ENCODE assay signal across 18 cellular contexts in the genomic region with DNA sequence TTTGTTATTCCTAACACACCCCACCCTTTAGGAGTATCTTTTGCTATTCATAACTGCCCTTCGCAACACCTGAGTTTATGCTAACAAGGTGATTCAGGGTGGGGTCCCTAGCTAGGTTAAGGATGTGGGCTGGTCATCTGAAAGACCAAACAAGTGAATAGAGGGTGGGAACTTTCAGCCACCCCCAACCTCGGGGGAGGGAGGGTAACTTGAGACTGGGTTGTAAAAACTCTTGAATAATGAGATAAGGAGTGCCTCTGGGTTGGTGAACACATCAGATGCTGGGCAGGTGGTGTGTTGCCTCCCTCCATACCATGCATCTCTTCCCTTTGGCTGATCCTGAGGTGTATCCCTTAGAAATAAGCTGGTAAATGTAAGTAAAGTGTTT.
DNase-seq lines count a peak whose midpoint lies in the region; ATAC-seq and TF ChIP-seq lines count a peak whose summit lies in the region.
"Had no signal": no experiment of that assay in that cellular context is flagged by ENCODE, and none has a peak within 500 bp of the region (broad histone marks: within the 10 kb centered on the region; RNA-seq: fewer than 3 reads in every experiment).

No MANE protein-coding gene starts in this region.

- H3K9ac ChIP-seq in mesendoderm (ENCODE audit: low read length): no peak overlapping the region

- no peak overlapping the region for H2BK5ac ChIP-seq in mesendoderm (ENCODE audit: low read length)

- no peak overlapping the region for H3K4me2 ChIP-seq in mesendoderm (ENCODE audit: low read length)

- H2BK120ac ChIP-seq in mesendoderm (ENCODE audit: low read depth, low read length): peak overlapping the region; percentile 13

- no peak overlapping the region for H2AK5ac ChIP-seq in mesendoderm (ENCODE audit: low read length)

- TF ChIP-seq POLR2A in transverse colon (IDR thresholded peaks at IDR 0.05): no peak

- WGBS in right cardiac atrium: 23% methylated on average over 2 of the region's 2 CpGs
- no CpG with 5 or more reads among the region's 2 CpGs for WGBS in mesendoderm (ENCODE audit: extremely low coverage, insufficient coverage, low lambda C conversion rate)
- WGBS in transverse colon (ENCODE audit: low coverage in 1 of 2), 2 donors: 41% methylated on average over 2 of the region's 2 CpGs; no CpG with 5 or more reads in 1 of the 2 donors

- H3K27me3 ChIP-seq in cardiac muscle cell (no peaks in the 10 kb centered on the region), right cardiac atrium (ENCODE audit: control insufficient read depth, insufficient read depth) (no peaks in the 10 kb centered on the region), brain microvascular endothelial cell (replicated peaks) (no peaks in the 10 kb centered on the region), mesendoderm (ENCODE audit: insufficient read depth, low read length, poor library complexity) (no peaks in the 10 kb centered on the region), transverse colon (no peaks in the 10 kb centered on the region)

- H4K5ac ChIP-seq in mesendoderm (ENCODE audit: low read length): no peak overlapping the region

- DNase-seq in cardiac muscle cell (ENCODE audit: low read depth in 1 of 2, low spot score in 1 of 2): no peak
- no peak for DNase-seq in right cardiac atrium
- no peak for DNase-seq in brain microvascular endothelial cell
- peak; percentile 75 for DNase-seq in mesendoderm
- no peak for DNase-seq in transverse colon
- DNase-seq in omental fat pad (ENCODE audit: low spot score): no peak
- no peak for DNase-seq in NCI-H128 (lab: John Stamatoyannopoulos, UW; ENCODE audit: unreplicated experiment)
- DNase-seq: ACHN; activated naive CD4-positive, alpha-beta T cell; Kasumi-1; NCI-H1105 treated with DMSO at 0.1 percent for 48 hours; NCI-H2227 treated with DMSO at 0.1 percent for 48 hours; Right ventricle myocardium superior; small intestine; T-helper 17 cell had no signal

- H3K4me3 ChIP-seq in cardiac muscle cell (peak overlapping the region; percentile 20), right cardiac atrium (ENCODE audit: low read length) (no peak overlapping the region), brain microvascular endothelial cell (ENCODE audit: low read depth, low read length) (no peak overlapping the region), mesendoderm (ENCODE audit: low read length) (no peak overlapping the region), transverse colon (no peak overlapping the region)
- H3K4me3 ChIP-seq: coronary artery had no signal

- H3K36me3 ChIP-seq in cardiac muscle cell: peaks cover 10% of the 10 kb centered on the region
- H3K36me3 ChIP-seq in brain microvascular endothelial cell (replicated peaks): peaks cover 7% of the 10 kb centered on the region
- H3K36me3 ChIP-seq in mesendoderm (ENCODE audit: control insufficient read depth, insufficient read depth, low read length): no peaks in the 10 kb centered on the region
- H3K36me3 ChIP-seq in transverse colon: peaks cover 0 to 17% (median 4%) of the 10 kb centered on the region in 4 donors

- intact Hi-C loops in right cardiac atrium (cut with DNase I) (no loop called here), transverse colon (cut with DNase I; ENCODE audit: low total_unique reads) (no loop called here)

- no peaks in the 10 kb centered on the region for H3K79me2 ChIP-seq in mesendoderm (ENCODE audit: control insufficient read depth, insufficient read depth, low read length)

- H3K9me3 ChIP-seq in cardiac muscle cell (ENCODE audit: low read depth): no peaks in the 10 kb centered on the region
- H3K9me3 ChIP-seq in right cardiac atrium (ENCODE audit: control insufficient read depth, low read length): no peaks in the 10 kb centered on the region
- no peaks in the 10 kb centered on the region for H3K9me3 ChIP-seq in transverse colon

- H4K8ac ChIP-seq in mesendoderm (ENCODE audit: low read depth, low read length): no peak overlapping the region

- no peak overlapping the region for H3K4ac ChIP-seq in mesendoderm (ENCODE audit: low read depth, low read length)

- no peak for TF ChIP-seq CTCF in cardiac muscle cell (IDR thresholded peaks at IDR 0.05; ENCODE audit: low read depth, low read length)
- no peak for TF ChIP-seq CTCF in brain microvascular endothelial cell (IDR thresholded peaks at IDR 0.05; ENCODE audit: low read depth, low read length, missing control alignments)
- TF ChIP-seq CTCF in transverse colon (IDR thresholded peaks at IDR 0.05): no peak
- no peak for TF ChIP-seq CTCF in omental fat pad (IDR thresholded peaks at IDR 0.05)

- H3K27ac ChIP-seq in cardiac muscle cell (no peak overlapping the region), right cardiac atrium (ENCODE audit: low read length) (no peak overlapping the region), brain microvascular endothelial cell (peak overlapping the region; percentile 9), mesendoderm (ENCODE audit: low read depth, low read length) (no peak overlapping the region), transverse colon (peak overlapping the region; percentile 26 to 41 (median 36))

- no peak overlapping the region for H3K18ac ChIP-seq in mesendoderm (ENCODE audit: low read length)

- H3K4me1 ChIP-seq in cardiac muscle cell (ENCODE audit: low read depth): peaks cover 23% of the 10 kb centered on the region
- peaks cover 3% of the 10 kb centered on the region for H3K4me1 ChIP-seq in right cardiac atrium (ENCODE audit: control insufficient read depth, insufficient read depth, low read length)
- H3K4me1 ChIP-seq in mesendoderm (ENCODE audit: control insufficient read depth, low read depth, low read length): peaks cover 13% of the 10 kb centered on the region
- peaks cover 0 to 14% (median 10%) of the 10 kb centered on the region in 4 donors for H3K4me1 ChIP-seq in transverse colon

- no peak overlapping the region for H2BK15ac ChIP-seq in mesendoderm (replicated peaks; ENCODE audit: low read depth)

- in situ Hi-C loops in brain microvascular endothelial cell (cut with HindIII; ENCODE audit: low pct_ligation_motif_present, low sequenced_read_pairs) (no loop called here), transverse colon (cut with MboI; ENCODE audit: low pct_ligation_motif_present in 1 of 4, low pct_unique_long_range_greater_than_20kb in 1 of 4, low sequenced_read_pairs in 3 of 4) (no loop called here)

- no peak overlapping the region for H3K56ac ChIP-seq in mesendoderm (ENCODE audit: low read length)

- no peak for TF ChIP-seq EP300 in transverse colon (IDR thresholded peaks at IDR 0.05; ENCODE audit: low read depth)

- H3K79me1 ChIP-seq in mesendoderm (ENCODE audit: low read length): peaks cover 2% of the 10 kb centered on the region

- ATAC-seq in right cardiac atrium (no peak), omental fat pad (ENCODE audit: low FRiP score) (no peak), GM21825 (IDR thresholded peaks at IDR 0.05; ENCODE audit: unreplicated experiment) (no peak)
- ATAC-seq: activated CD4-positive, CD25-positive, alpha-beta regulatory T cell treated with anti-CD3 and anti-CD28 coated beads, Interleukin-2, amount 50 U/mL, for 24 hours; T-helper 17 cell had no signal

- no peak overlapping the region for H3K23ac ChIP-seq in mesendoderm (ENCODE audit: low read length)

Comparison
In these comparisons a context has a peak if more than half of its experiments do, and no peak if none do; other contexts are left out.
1. H3K27ac ChIP-seq: peak in brain microvascular endothelial cell (single experiment) and transverse colon (4 of 4); none in cardiac muscle cell (single experiment), right cardiac atrium (single experiment) and mesendoderm (single experiment).